Comparison of ENCODE assay signal across 9 cellular contexts in the genomic region with DNA sequence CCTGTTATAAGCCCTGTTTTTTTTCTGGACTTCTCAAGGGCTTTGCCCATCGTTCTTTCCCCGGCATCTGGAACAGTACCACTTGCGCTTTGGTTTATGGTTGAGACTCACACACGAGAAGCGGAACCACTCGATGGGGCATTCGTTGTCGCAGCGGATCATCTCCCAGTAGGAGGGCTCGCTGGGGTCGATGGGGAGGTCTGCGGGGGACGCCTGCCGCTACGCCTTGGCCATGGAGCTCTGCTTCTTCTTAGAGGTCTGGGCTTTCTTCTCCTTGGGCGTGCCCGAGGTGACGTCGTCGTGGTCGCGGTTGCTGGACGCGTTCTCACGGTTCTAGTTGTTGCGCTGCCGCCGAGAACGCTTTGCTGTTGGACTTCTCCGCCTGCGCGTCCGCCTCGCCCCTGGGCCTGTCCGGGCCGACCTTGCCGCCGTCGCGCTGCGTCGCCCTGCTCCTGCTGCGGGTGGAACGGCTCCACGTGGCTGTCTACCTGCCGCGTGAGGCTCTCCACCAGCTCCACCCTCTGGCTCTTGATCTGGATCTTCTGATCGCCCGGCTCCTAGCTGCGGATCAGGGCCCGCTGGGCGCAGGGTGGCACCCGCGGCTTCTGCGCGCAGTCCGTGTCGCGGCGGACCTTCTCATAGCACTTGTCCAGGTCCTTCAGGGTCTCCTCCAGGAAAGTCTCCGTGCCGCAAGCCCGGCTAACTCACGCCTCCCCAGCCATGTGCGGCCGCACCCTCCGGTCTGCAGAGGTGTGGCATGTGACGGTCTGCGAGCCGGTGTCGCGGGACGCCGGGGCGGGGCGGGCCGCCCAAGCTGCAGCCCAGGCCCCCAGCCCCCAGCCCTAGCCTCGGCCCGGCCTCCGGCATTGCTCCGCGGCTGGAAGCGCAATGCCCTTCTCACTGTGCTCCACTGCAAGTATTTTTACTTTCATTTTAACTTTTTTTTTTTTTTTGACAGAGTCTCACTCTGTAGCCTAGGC. TPM values are rescaled to one million over a fixed set of nuclear protein-coding genes. Genes with fewer than 3 reads are reported as not detected.
A peak's percentile ranks its signal among the peaks of the same experiment; 100 is the strongest.
DNase-seq lines count a peak whose midpoint lies in the region; ATAC-seq and TF ChIP-seq lines count a peak whose summit lies in the region.
"Had no signal": no experiment of that assay in that cellular context is flagged by ENCODE, and none has a peak within 500 bp of the region (broad histone marks: within the 10 kb centered on the region; RNA-seq: fewer than 3 reads in every experiment).

No MANE protein-coding gene starts in this region.

- WGBS in spleen, 5 donors = 6 to 52% (median 9%) methylated on average over 36 to 83 of the region's 83 CpGs

- peak; percentile 54 for DNase-seq in NCI-H748 (lab: John Stamatoyannopoulos, UW; ENCODE audit: unreplicated experiment)
- no peak for DNase-seq in NCI-H748 treated with DMSO at 0.1 percent for 48 hours (lab: John Stamatoyannopoulos, UW)
- DNase-seq in NCI-H526 treated with DMSO at 0.1 percent for 48 hours (lab: John Stamatoyannopoulos, UW) = peak; percentile 1
- DNase-seq in activated effector memory CD4-positive, alpha-beta T cell treated with anti-CD3 and anti-CD28 coated beads, Interleukin-2, amount 50 U/mL, for 16 hours = peak; percentile 76
- peak; percentile 61 for DNase-seq in left cardiac atrium
- peak; percentile 89 for DNase-seq in spleen
- DNase-seq in 8988T = no peak
- no peak for DNase-seq in HPDE6-E6E7 (ENCODE audit: extremely low spot score)

- no peak for TF ChIP-seq CTCF in spleen (IDR thresholded peaks at IDR 0.05 in 8 of 11, conservative IDR thresholded peaks at IDR 0.05 in 3 of 11)

- no peaks in the 10 kb centered on the region for H3K9me3 ChIP-seq in spleen

- intact Hi-C loops in left cardiac atrium (cut with DNase I) (no loop called here), spleen (cut with DNase I; ENCODE audit: low total_unique reads) (no loop called here)

- H3K27me3 ChIP-seq in spleen (replicated peaks in 1 of 7) = no peaks in the 10 kb centered on the region

- peaks cover 0 to 10% (median 0%) of the 10 kb centered on the region in 6 donors for H3K4me1 ChIP-seq in spleen
- H3K4me1 ChIP-seq: BLaER1 treated with 17β-estradiol and CSF1 and Interleukin-3, amounts not matched to agents 10 nM and 100 nM had no signal

- H3K4me3 ChIP-seq in spleen = peak overlapping the region; percentile 52 to 80 (median 55)
- H3K4me3 ChIP-seq: BLaER1 treated with 17β-estradiol and CSF1 and Interleukin-3, amounts not matched to agents 10 nM and 100 nM had no signal

- H3K36me3 ChIP-seq in spleen = no peaks in the 10 kb centered on the region
- H3K36me3 ChIP-seq: BLaER1 treated with 17β-estradiol and CSF1 and Interleukin-3, amounts not matched to agents 10 nM and 100 nM had no signal

- peak overlapping the region in 5 of 8 donors; percentile 41 to 70 (median 60) for H3K27ac ChIP-seq in spleen
- H3K27ac ChIP-seq: BLaER1 treated with 17β-estradiol and CSF1 and Interleukin-3, amounts not matched to agents 10 nM and 100 nM had no signal

- ATAC-seq in left cardiac atrium = peak; percentile 75 to 87

- TF ChIP-seq POLR2A in spleen (IDR thresholded peaks at IDR 0.05) = no peak

RNA-seq across cellular contexts. Expression of a gene that starts 40.5 kb away (rescaled TPM):
- total RNA-seq in left cardiac atrium (10 to 100 TPM; 64.7 to 68.8 TPM), spleen (100 to 1,000 TPM; 216 to 393 (median 242) TPM)
- polyA plus RNA-seq in spleen = 100 to 1,000 TPM in 1 of 3 donors, 10 to 100 TPM in 2; 76.8 to 101 (median 87.3) TPM

Comparison
In these comparisons a context has a peak if more than half of its experiments do, and no peak if none do; other contexts are left out.
1. DNase-seq: peak in NCI-H748 (single experiment), NCI-H526 treated with DMSO at 0.1 percent for 48 hours (single experiment), activated effector memory CD4-positive, alpha-beta T cell treated with anti-CD3 and anti-CD28 coated beads, Interleukin-2, amount 50 U/mL, for 16 hours (single experiment), left cardiac atrium (single experiment) and spleen (single experiment); none in NCI-H748 treated with DMSO at 0.1 percent for 48 hours (single experiment), 8988T (single experiment) and HPDE6-E6E7 (single experiment).